ENCODE assay signal across 26 cellular contexts in the genomic region with DNA sequence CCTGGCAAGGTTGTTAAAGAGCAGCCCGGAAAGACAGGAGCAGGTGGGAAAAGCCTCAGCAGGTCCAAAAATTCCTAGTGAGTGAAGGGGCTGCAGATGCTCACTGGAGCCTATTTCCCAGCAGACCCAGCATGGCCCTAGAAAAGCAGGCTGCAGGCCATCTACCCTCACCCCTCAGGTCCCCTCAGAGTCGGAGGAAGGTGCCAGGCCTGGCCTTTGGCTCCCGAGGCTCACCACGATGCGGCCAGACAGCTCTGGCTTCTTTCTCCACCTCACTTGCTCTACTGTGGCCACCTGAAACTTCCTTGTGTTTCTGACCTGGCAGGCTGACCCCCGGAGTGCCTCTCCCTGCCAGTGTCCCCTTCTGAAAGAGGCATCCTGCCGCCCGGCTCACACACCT.
"Had no signal": no experiment of that assay in that cellular context is flagged by ENCODE, and none has a peak within 500 bp of the region (broad histone marks: within the 10 kb centered on the region; RNA-seq: fewer than 3 reads in every experiment).

No MANE protein-coding gene starts in this region.

- H3K4me1 Mint-ChIP-seq: endodermal cell; mesothelial cell of epicardium; stimulated activated memory B cell treated with anti-CD40 and anti-IgM and Interleukin-4, amounts not matched to agents 10 μg/mL and 1 μg/mL and 100 μg/mL, for 72 hours had no signal

- H3K27ac ChIP-seq: epithelial cell of prostate, gastrocnemius medialis, prostate gland, sigmoid colon, thoracic aorta, tibial nerve, upper lobe of right lung, uterus had no signal

- H3K36me3 Mint-ChIP-seq: mesothelial cell of epicardium; naive B cell; natural killer cell treated with Interleukin-12 subunit alpha and Interleukin-12 subunit beta and Interleukin-15 and Interleukin-18, amount 100 ng/mL, for 72 hours; stimulated activated memory B cell treated with anti-CD40 and anti-IgM and Interleukin-4, amounts not matched to agents 10 μg/mL and 1 μg/mL and 100 μg/mL, for 72 hours had no signal

- FAIRE-seq: colon, keratinocyte had no signal

- H3K4me3 Mint-ChIP-seq: endodermal cell; mesothelial cell of epicardium; natural killer cell treated with Interleukin-12 subunit alpha and Interleukin-12 subunit beta and Interleukin-15 and Interleukin-18, amount 100 ng/mL, for 72 hours; neural crest cell; stimulated activated memory B cell treated with anti-CD40 and anti-IgM and Interleukin-4, amounts not matched to agents 10 μg/mL and 1 μg/mL and 100 μg/mL, for 72 hours; stimulated activated naive CD8-positive, alpha-beta T cell treated with anti-CD3 and anti-CD28 coated beads, Interleukin-15, Interleukin-2, amounts not matched to agents 100 ng/mL and 50 ng/mL, for 24 hours had no signal

- H3K9me3 ChIP-seq: gastrocnemius medialis, mucosa of descending colon, prostate gland, sigmoid colon, thoracic aorta, tibial nerve, upper lobe of right lung, uterus had no signal

- H3K27me3 ChIP-seq: dorsolateral prefrontal cortex, sigmoid colon, tibial nerve, upper lobe of right lung, uterus had no signal

- H3K4me1 ChIP-seq: gastrocnemius medialis, prostate gland, sigmoid colon, tibial nerve, upper lobe of right lung, uterus had no signal

- DNase-seq: dorsolateral prefrontal cortex; effector CD8-positive, alpha-beta T cell; endodermal cell; foreskin fibroblast; gastrocnemius medialis; mesenchymal stem cell; mucosa of descending colon; naive B cell; right cardiac atrium; sigmoid colon; stimulated activated CD4-positive, alpha-beta T cell treated with anti-CD3 and anti-CD28 coated beads, Interleukin-4, amount 100 ng/mL, for 4 hours; upper lobe of right lung; uterus had no signal

- H3K4me3 ChIP-seq: dorsolateral prefrontal cortex, gastrocnemius medialis, mucosa of descending colon, prostate gland, sigmoid colon, thoracic aorta, tibial nerve, upper lobe of right lung, uterus had no signal

- H3K27ac Mint-ChIP-seq: endodermal cell; mesothelial cell of epicardium; natural killer cell treated with Interleukin-12 subunit alpha and Interleukin-12 subunit beta and Interleukin-15 and Interleukin-18, amount 100 ng/mL, for 72 hours; stimulated activated memory B cell treated with anti-CD40 and anti-IgM and Interleukin-4, amounts not matched to agents 10 μg/mL and 1 μg/mL and 100 μg/mL, for 72 hours had no signal

- ATAC-seq: esophagus mucosa; gastrocnemius medialis; left lobe of liver; mucosa of descending colon; natural killer cell treated with Interleukin-12 subunit alpha and Interleukin-12 subunit beta and Interleukin-15 and Interleukin-18, amount 100 ng/mL, for 72 hours; right cardiac atrium; stimulated activated memory B cell treated with anti-CD40 and anti-IgM and Interleukin-4, amounts not matched to agents 10 μg/mL and 1 μg/mL and 100 μg/mL, for 72 hours had no signal

- H3K36me3 ChIP-seq: gastrocnemius medialis, prostate gland, sigmoid colon, thoracic aorta, tibial nerve, upper lobe of right lung, uterus had no signal

- H3K9me3 Mint-ChIP-seq: natural killer cell treated with Interleukin-12 subunit alpha and Interleukin-12 subunit beta and Interleukin-15 and Interleukin-18, amount 100 ng/mL, for 72 hours; neural crest cell; stimulated activated naive CD8-positive, alpha-beta T cell treated with anti-CD3 and anti-CD28 coated beads, Interleukin-15, Interleukin-2, amounts not matched to agents 100 ng/mL and 50 ng/mL, for 24 hours had no signal
